In genomic region chr11:124877631-124878496, GRCh38 we compare ENCODE assay signal across 12 cellular contexts. TPM values are rescaled to one million over a fixed set of nuclear protein-coding genes. Genes with fewer than 3 reads are reported as not detected.
DNase-seq lines count a peak whose midpoint lies in the region; ATAC-seq and TF ChIP-seq lines count a peak whose summit lies in the region.
"Had no signal": no experiment of that assay in that cellular context is flagged by ENCODE, and none has a peak within 500 bp of the region (broad histone marks: within the 10 kb centered on the region; RNA-seq: fewer than 3 reads in every experiment).

No MANE protein-coding gene starts in this region.

- H3K36me3 ChIP-seq in iPS-20b (ENCODE audit: insufficient read depth, low read depth, low read length): no peaks in the 10 kb centered on the region

- H3K9me3 ChIP-seq in iPS-20b (ENCODE audit: insufficient read depth, low read depth, low read length): no peaks in the 10 kb centered on the region

- DNase-seq in T-helper 1 cell (no peak), omental fat pad (ENCODE audit: low spot score) (no peak), SW 1271 (lab: John Stamatoyannopoulos, UW) (no peak)
- DNase-seq in activated naive CD8-positive, alpha-beta T cell treated with anti-CD3 and anti-CD28 coated beads, Interleukin-2, amount 10 ng/mL, durations not matched to agents 7 days and 5 days: no peak
- no peak for DNase-seq in stimulated activated naive CD8-positive, alpha-beta T cell treated with anti-CD3 and anti-CD28 coated beads, Interleukin-15, amount 100 ng/mL, for 72 hours
- DNase-seq: effector CD4-positive, alpha-beta T cell; stimulated activated CD4-positive, alpha-beta T cell treated with anti-CD3 and anti-CD28 coated beads, Interleukin-1b, Interleukin-23, amount 100 ng/mL, for 48 hours had no signal

- peak overlapping the region; percentile 67; the same call in 1 of the 2 replicates for H3K4me3 ChIP-seq in iPS-20b (ENCODE audit: low read length)

- H3K4me3 Mint-ChIP-seq in T-helper 1 cell treated with Interleukin-12 subunit alpha and Interleukin-12 subunit beta and Interleukin-4 antibody, amounts not matched to agents 30 μg/mL and 1 μg/mL, for 36 hours: peak overlapping the region; percentile 82
- H3K4me3 Mint-ChIP-seq in activated naive CD8-positive, alpha-beta T cell treated with anti-CD3 and anti-CD28 coated beads, Interleukin-2, amount 10 ng/mL, durations not matched to agents 7 days and 5 days: peak overlapping the region; percentile 87
- peak overlapping the region; percentile 84 for H3K4me3 Mint-ChIP-seq in stimulated activated naive CD8-positive, alpha-beta T cell treated with anti-CD3 and anti-CD28 coated beads, Interleukin-15, amount 100 ng/mL, for 72 hours

- peaks cover 13% of the 10 kb centered on the region for H3K4me1 Mint-ChIP-seq in T-helper 1 cell treated with Interleukin-12 subunit alpha and Interleukin-12 subunit beta and Interleukin-4 antibody, amounts not matched to agents 30 μg/mL and 1 μg/mL, for 36 hours (ENCODE audit: low read depth)
- peaks cover 18% of the 10 kb centered on the region for H3K4me1 Mint-ChIP-seq in activated naive CD8-positive, alpha-beta T cell treated with anti-CD3 and anti-CD28 coated beads, Interleukin-2, amount 10 ng/mL, durations not matched to agents 7 days and 5 days
- H3K4me1 Mint-ChIP-seq in stimulated activated naive CD8-positive, alpha-beta T cell treated with anti-CD3 and anti-CD28 coated beads, Interleukin-15, amount 100 ng/mL, for 72 hours: peaks cover 41% of the 10 kb centered on the region

- peaks cover 45% of the 10 kb centered on the region for H3K27me3 ChIP-seq in iPS-20b (ENCODE audit: insufficient read depth, low read length)

- H3K9me3 Mint-ChIP-seq in T-helper 1 cell treated with Interleukin-12 subunit alpha and Interleukin-12 subunit beta and Interleukin-4 antibody, amounts not matched to agents 30 μg/mL and 1 μg/mL, for 36 hours: no peaks in the 10 kb centered on the region
- H3K9me3 Mint-ChIP-seq in activated naive CD8-positive, alpha-beta T cell treated with anti-CD3 and anti-CD28 coated beads, Interleukin-2, amount 10 ng/mL, durations not matched to agents 7 days and 5 days: no peaks in the 10 kb centered on the region
- H3K9me3 Mint-ChIP-seq in stimulated activated naive CD8-positive, alpha-beta T cell treated with anti-CD3 and anti-CD28 coated beads, Interleukin-15, amount 100 ng/mL, for 72 hours: no peaks in the 10 kb centered on the region

- no peak for ATAC-seq in activated naive CD8-positive, alpha-beta T cell treated with anti-CD3 and anti-CD28 coated beads, Interleukin-2, amount 10 ng/mL, durations not matched to agents 7 days and 5 days (ENCODE audit: low read depth)
- ATAC-seq in stimulated activated naive CD8-positive, alpha-beta T cell treated with anti-CD3 and anti-CD28 coated beads, Interleukin-15, amount 100 ng/mL, for 72 hours: no peak
- ATAC-seq in HG03342 (IDR thresholded peaks at IDR 0.05; ENCODE audit: unreplicated experiment): no peak
- ATAC-seq in omental fat pad (ENCODE audit: low FRiP score): no peak

- peaks cover 28% of the 10 kb centered on the region for H3K27me3 Mint-ChIP-seq in T-helper 1 cell treated with Interleukin-12 subunit alpha and Interleukin-12 subunit beta and Interleukin-4 antibody, amounts not matched to agents 30 μg/mL and 1 μg/mL, for 36 hours (ENCODE audit: low read depth)
- peaks cover 28% of the 10 kb centered on the region for H3K27me3 Mint-ChIP-seq in activated naive CD8-positive, alpha-beta T cell treated with anti-CD3 and anti-CD28 coated beads, Interleukin-2, amount 10 ng/mL, durations not matched to agents 7 days and 5 days
- peaks cover 30% of the 10 kb centered on the region for H3K27me3 Mint-ChIP-seq in stimulated activated naive CD8-positive, alpha-beta T cell treated with anti-CD3 and anti-CD28 coated beads, Interleukin-15, amount 100 ng/mL, for 72 hours

- peaks cover 6% of the 10 kb centered on the region; the same call in 1 of the 2 replicates for H3K4me1 ChIP-seq in iPS-20b (ENCODE audit: insufficient read depth, low read length)

- POLR2A ChIA-PET in activated naive CD8-positive, alpha-beta T cell treated with anti-CD3 and anti-CD28 coated beads, Interleukin-2, amount 10 ng/mL, durations not matched to agents 7 days and 5 days (lab: Charles Lee): interaction anchor here (0.6 to 1.1 kb wide), 2 partner anchors 9 to 743 kb away, joined by 3 read pairs; no protein-coding TSS in a partner anchor

- no peaks in the 10 kb centered on the region for H3K36me3 Mint-ChIP-seq in T-helper 1 cell treated with Interleukin-12 subunit alpha and Interleukin-12 subunit beta and Interleukin-4 antibody, amounts not matched to agents 30 μg/mL and 1 μg/mL, for 36 hours (ENCODE audit: low read depth)
- H3K36me3 Mint-ChIP-seq in activated naive CD8-positive, alpha-beta T cell treated with anti-CD3 and anti-CD28 coated beads, Interleukin-2, amount 10 ng/mL, durations not matched to agents 7 days and 5 days: no peaks in the 10 kb centered on the region

- no peak for TF ChIP-seq CTCF in omental fat pad (IDR thresholded peaks at IDR 0.05)

- H3K9ac ChIP-seq in iPS-20b (ENCODE audit: low read depth, low read length): no peak overlapping the region

- no peak overlapping the region for H3K27ac ChIP-seq in iPS-20b (ENCODE audit: low read length)

- H3K27ac Mint-ChIP-seq in T-helper 1 cell treated with Interleukin-12 subunit alpha and Interleukin-12 subunit beta and Interleukin-4 antibody, amounts not matched to agents 30 μg/mL and 1 μg/mL, for 36 hours: peak overlapping the region; percentile 36
- H3K27ac Mint-ChIP-seq in activated naive CD8-positive, alpha-beta T cell treated with anti-CD3 and anti-CD28 coated beads, Interleukin-2, amount 10 ng/mL, durations not matched to agents 7 days and 5 days: peak overlapping the region; percentile 90
- H3K27ac Mint-ChIP-seq in stimulated activated naive CD8-positive, alpha-beta T cell treated with anti-CD3 and anti-CD28 coated beads, Interleukin-15, amount 100 ng/mL, for 72 hours: peak overlapping the region; percentile 86 to 95

RNA-seq across cellular contexts. Expression of gene ROBO3, which starts 12.6 kb away (rescaled TPM):
- total RNA-seq in activated naive CD8-positive, alpha-beta T cell treated with anti-CD3 and anti-CD28 coated beads, Interleukin-2, amount 10 ng/mL, durations not matched to agents 7 days and 5 days: 10 to 100 TPM; 19.6 to 23.7 TPM
- 10 to 100 TPM; 24.5 to 71.5 (median 27.9) TPM for total RNA-seq in omental fat pad

RNA-seq across cellular contexts. Expression of gene ROBO4, which starts 19.8 kb away (rescaled TPM):
- total RNA-seq in activated naive CD8-positive, alpha-beta T cell treated with anti-CD3 and anti-CD28 coated beads, Interleukin-2, amount 10 ng/mL, durations not matched to agents 7 days and 5 days: not detected
- total RNA-seq in omental fat pad: 100 to 1,000 TPM in 1 of 4 donors, 10 to 100 TPM in 3; 31.7 to 152 (median 75.2) TPM
- total RNA-seq: NCI-H460 had no signal

RNA-seq across cellular contexts. Expression of gene HEPN1, which starts 41.2 kb away (rescaled TPM):
- total RNA-seq in activated naive CD8-positive, alpha-beta T cell treated with anti-CD3 and anti-CD28 coated beads, Interleukin-2, amount 10 ng/mL, durations not matched to agents 7 days and 5 days: not detected
- under 1 TPM in 1 of 4 donors, not detected in 3; 0.56 TPM for total RNA-seq in omental fat pad
- total RNA-seq: A172, NCI-H460 had no signal

RNA-seq across cellular contexts. Expression of gene HEPACAM, which starts 58.0 kb away (rescaled TPM):
- not detected for total RNA-seq in activated naive CD8-positive, alpha-beta T cell treated with anti-CD3 and anti-CD28 coated beads, Interleukin-2, amount 10 ng/mL, durations not matched to agents 7 days and 5 days
- 10 to 100 TPM in 3 of 4 donors, 1 to 10 TPM in 1; 8.5 to 37.3 (median 21.3) TPM for total RNA-seq in omental fat pad
- total RNA-seq: A172, NCI-H460 had no signal

Comparison
In these comparisons a context has a peak if more than half of its experiments do, and no peak if none do; other contexts are left out.
1. H3K27ac Mint-ChIP-seq: peak in every context shown above with its lines; median percentile 90 in stimulated activated naive CD8-positive, alpha-beta T cell treated with anti-CD3 and anti-CD28 coated beads, Interleukin-15, amount 100 ng/mL, for 72 hours; 90 in activated naive CD8-positive, alpha-beta T cell treated with anti-CD3 and anti-CD28 coated beads, Interleukin-2, amount 10 ng/mL, durations not matched to agents 7 days and 5 days; 36 in T-helper 1 cell treated with Interleukin-12 subunit alpha and Interleukin-12 subunit beta and Interleukin-4 antibody, amounts not matched to agents 30 μg/mL and 1 μg/mL, for 36 hours.
2. RNA of gene ROBO4, which starts 19.8 kb away (total RNA-seq): 31.7 to 152 TPM in omental fat pad; not detected in activated naive CD8-positive, alpha-beta T cell treated with anti-CD3 and anti-CD28 coated beads, Interleukin-2, amount 10 ng/mL, durations not matched to agents 7 days and 5 days; every median in the first group is over 10 times any median in the second.
3. Peak in every context shown above with its lines, with median percentiles within 50 percentile points of each other: H3K4me3 Mint-ChIP-seq.